1 cellular context compared by ENCODE assay signal in the genomic region with DNA sequence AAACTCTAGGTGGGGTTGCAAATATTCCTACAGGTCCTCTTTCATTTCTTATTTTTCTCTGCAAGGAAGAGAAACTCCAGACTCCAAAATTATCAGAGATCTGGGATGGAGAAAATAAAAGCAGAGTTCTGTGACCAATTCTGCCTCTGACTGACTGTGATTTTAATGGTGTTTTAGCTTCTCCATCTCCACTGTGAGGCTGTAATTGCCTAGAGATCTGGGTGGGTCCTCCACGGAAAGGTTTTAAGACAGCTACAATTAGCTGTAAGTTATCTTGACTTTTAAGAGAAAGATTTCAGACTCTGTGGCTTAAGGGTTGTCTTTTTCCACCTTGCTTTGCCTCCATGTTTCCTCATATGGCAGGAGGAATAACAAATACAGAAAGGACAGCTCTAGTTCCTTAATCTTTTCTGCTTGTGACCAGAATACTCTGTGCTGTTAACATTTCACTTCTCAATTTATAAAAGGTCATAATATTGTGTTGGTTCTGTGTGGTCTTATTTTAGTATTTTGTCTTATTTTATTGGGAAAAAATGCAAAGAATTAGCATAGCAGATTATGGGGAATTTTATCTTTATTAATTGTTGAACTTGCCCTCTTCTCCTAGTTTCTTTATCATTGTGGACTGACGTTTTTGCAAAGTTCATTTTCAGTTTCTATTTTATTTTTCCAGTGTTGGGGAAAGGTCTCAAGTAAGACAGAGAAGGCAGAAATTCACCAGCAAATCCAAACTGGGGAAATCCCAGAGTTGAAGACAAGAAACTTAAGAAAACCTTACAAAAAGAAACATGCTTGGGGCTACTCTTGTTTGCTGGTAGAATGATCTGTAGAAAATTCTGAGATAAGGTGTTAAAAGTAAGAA.
TF ChIP-seq lines count a peak whose summit lies in the region.

No MANE protein-coding gene starts in this region.

TF ChIP-seq in neural cell, 6 proteins besides CTCF, POLR2A, EP300 and RAD21:
- TF ChIP-seq, protein P1, sequence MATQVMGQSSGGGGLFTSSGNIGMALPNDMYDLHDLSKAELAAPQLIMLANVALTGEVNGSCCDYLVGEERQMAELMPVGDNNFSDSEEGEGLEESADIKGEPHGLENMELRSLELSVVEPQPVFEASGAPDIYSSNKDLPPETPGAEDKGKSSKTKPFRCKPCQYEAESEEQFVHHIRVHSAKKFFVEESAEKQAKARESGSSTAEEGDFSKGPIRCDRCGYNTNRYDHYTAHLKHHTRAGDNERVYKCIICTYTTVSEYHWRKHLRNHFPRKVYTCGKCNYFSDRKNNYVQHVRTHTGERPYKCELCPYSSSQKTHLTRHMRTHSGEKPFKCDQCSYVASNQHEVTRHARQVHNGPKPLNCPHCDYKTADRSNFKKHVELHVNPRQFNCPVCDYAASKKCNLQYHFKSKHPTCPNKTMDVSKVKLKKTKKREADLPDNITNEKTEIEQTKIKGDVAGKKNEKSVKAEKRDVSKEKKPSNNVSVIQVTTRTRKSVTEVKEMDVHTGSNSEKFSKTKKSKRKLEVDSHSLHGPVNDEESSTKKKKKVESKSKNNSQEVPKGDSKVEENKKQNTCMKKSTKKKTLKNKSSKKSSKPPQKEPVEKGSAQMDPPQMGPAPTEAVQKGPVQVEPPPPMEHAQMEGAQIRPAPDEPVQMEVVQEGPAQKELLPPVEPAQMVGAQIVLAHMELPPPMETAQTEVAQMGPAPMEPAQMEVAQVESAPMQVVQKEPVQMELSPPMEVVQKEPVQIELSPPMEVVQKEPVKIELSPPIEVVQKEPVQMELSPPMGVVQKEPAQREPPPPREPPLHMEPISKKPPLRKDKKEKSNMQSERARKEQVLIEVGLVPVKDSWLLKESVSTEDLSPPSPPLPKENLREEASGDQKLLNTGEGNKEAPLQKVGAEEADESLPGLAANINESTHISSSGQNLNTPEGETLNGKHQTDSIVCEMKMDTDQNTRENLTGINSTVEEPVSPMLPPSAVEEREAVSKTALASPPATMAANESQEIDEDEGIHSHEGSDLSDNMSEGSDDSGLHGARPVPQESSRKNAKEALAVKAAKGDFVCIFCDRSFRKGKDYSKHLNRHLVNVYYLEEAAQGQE (IDR thresholded peaks at IDR 0.05; ENCODE audit: borderline replicate concordance), result no peak
- TF ChIP-seq EZH2 (IDR thresholded peaks at IDR 0.05; ENCODE audit: borderline replicate concordance, insufficient read depth, low read length, poor library complexity, severe bottlenecking) (no peak), SMC3 (conservative IDR thresholded peaks at IDR 0.05; ENCODE audit: poor library complexity) (no peak), POLR2AphosphoS5 (IDR thresholded peaks at IDR 0.05) (no peak)
